1 cellular context compared by ENCODE assay signal in genomic region chr16:69072640-69072974, GRCh38.
A peak's percentile ranks its signal among the peaks of the same experiment; 100 is the strongest.
TF ChIP-seq lines count a peak whose summit lies in the region.

No MANE protein-coding gene starts in this region.

TF ChIP-seq in HepG2, 621 proteins besides CTCF, POLR2A, EP300 and RAD21:
- TF ChIP-seq GABPA (IDR thresholded peaks at IDR 0.05; ENCODE audit: low read depth, low read length) (no peak), GABPA (CRISPR knock-in tag; IDR thresholded peaks at IDR 0.05; ENCODE audit: low read depth) (0 out of 2 replicates have a peak, but pooled peaks have one; percentile 5), ZNF121 (CRISPR knock-in tag; IDR thresholded peaks at IDR 0.05) (no peak), JARID2 (CRISPR knock-in tag; IDR thresholded peaks at IDR 0.05; ENCODE audit: insufficient replicate concordance) (no peak), NCOA2 (CRISPR knock-in tag; IDR thresholded peaks at IDR 0.05) (0 out of 2 replicates have a peak, but pooled peaks have one; percentile 2), ZNF256 (CRISPR knock-in tag; conservative IDR thresholded peaks at IDR 0.05) (no peak), PPARG (CRISPR knock-in tag; conservative IDR thresholded peaks at IDR 0.05) (0 out of 2 replicates have a peak, but pooled peaks have one; percentile 12), CREB1 (IDR thresholded peaks at IDR 0.05) (no peak), CREB1 (CRISPR knock-in tag; IDR thresholded peaks at IDR 0.05) (peak; percentile 39; the same call in 1 of the 2 replicates), IKZF4 (CRISPR knock-in tag; IDR thresholded peaks at IDR 0.05; ENCODE audit: borderline replicate concordance, low read depth, not compliant biosample characterization) (no peak), YEATS2 (CRISPR knock-in tag; IDR thresholded peaks at IDR 0.05; ENCODE audit: borderline replicate concordance) (0 out of 2 replicates have a peak, but pooled peaks have one; percentile 26)
